Comparison of ENCODE assay signal across 8 cellular contexts in genomic region chr5:31194458-31194808, GRCh38. TPM values are rescaled to one million over a fixed set of nuclear protein-coding genes. Genes with fewer than 3 reads are reported as not detected.
DNase-seq lines count a peak whose midpoint lies in the region; ATAC-seq, FAIRE-seq and TF ChIP-seq lines count a peak whose summit lies in the region.

No MANE protein-coding gene starts in this region.

- DNase-seq in LNCaP clone FGC (ENCODE audit: low read depth) = no peak
- DNase-seq in HepG2 (ENCODE audit: low spot score) = no peak
- DNase-seq in substantia nigra (lab: John Stamatoyannopoulos, UW) = peak in 2 of 49 donors; percentile 7 to 29
- DNase-seq in NCI-H446 (lab: John Stamatoyannopoulos, UW) = no peak
- no peak for DNase-seq in NCI-H187 (lab: John Stamatoyannopoulos, UW)
- DNase-seq in stimulated activated CD8-positive, alpha-beta memory T cell treated with anti-CD3 and anti-CD28 coated beads, Interleukin-4, amount 100 ng/mL, for 48 hours = no peak

- H3K27me3 Mint-ChIP-seq in activated T-helper 17 cell treated with anti-CD3 and anti-CD28 coated beads, Interleukin-2, amount 50 U/mL, for 72 hours = peaks cover 43% of the 10 kb centered on the region

- no peak overlapping the region for H3K9ac ChIP-seq in HepG2 (ENCODE audit: insufficient read depth, low read depth, low read length)

- TF ChIP-seq CTCF in LNCaP clone FGC (IDR thresholded peaks at IDR 0.05; ENCODE audit: control insufficient read depth, extremely low read depth, insufficient read depth) (no peak), HepG2 (CRISPR knock-in tag; IDR thresholded peaks at IDR 0.05) (no peak)

- H3K79me2 ChIP-seq in HepG2 (ENCODE audit: insufficient read depth, low read length) = no peaks in the 10 kb centered on the region

- TF ChIP-seq POLR2A in HepG2 (IDR thresholded peaks at IDR 0.05; ENCODE audit: insufficient read depth in 1 of 2, low read depth in 2 of 2, low read length in 2 of 2) = no peak

- no peak for TF ChIP-seq RAD21 in HepG2 (CRISPR knock-in tag; IDR thresholded peaks at IDR 0.05)

- BruUV-seq in HepG2 (replicated peaks; lab: Mats Ljungman, UMichigan) = no TSS peak

- intact Hi-C loops in HepG2 (cut with micrococcal nuclease; ENCODE audit: unreplicated experiment) = no loop called here

- H3K36me3 Mint-ChIP-seq in activated T-helper 17 cell treated with anti-CD3 and anti-CD28 coated beads, Interleukin-2, amount 50 U/mL, for 72 hours (ENCODE audit: low read depth) = no peaks in the 10 kb centered on the region

- H3K4me3 Mint-ChIP-seq in activated T-helper 17 cell treated with anti-CD3 and anti-CD28 coated beads, Interleukin-2, amount 50 U/mL, for 72 hours = no peak overlapping the region

- H3K4me1 ChIP-seq in HepG2 (ENCODE audit: insufficient read depth, low read length) = no peaks in the 10 kb centered on the region

- H3K36me3 ChIP-seq in HepG2 (replicated peaks in 1 of 2; ENCODE audit: control insufficient read depth in 1 of 2, insufficient read depth in 2 of 2, low read length in 2 of 2) = no peaks in the 10 kb centered on the region

- 35% methylated on average over 15 of the region's 15 CpGs for WGBS in HepG2 (ENCODE audit: low lambda C conversion rate)

- POLR2A ChIA-PET in HepG2 (lab: Yijun Ruan, JAX) = no interaction called here

- CTCF ChIA-PET in HepG2 (lab: Yijun Ruan, JAX; ENCODE audit: low intra/inter-chr PET ratio, low total read pairs) = no interaction called here

- H3K27ac ChIP-seq in cingulate gyrus (ENCODE audit: low read depth, low read length) (peak overlapping the region; percentile 8), HepG2 (ENCODE audit: extremely low read length, insufficient read depth, low read length) (no peak overlapping the region), substantia nigra (ENCODE audit: low read depth, low read length, poor library complexity, severe bottlenecking) (peak overlapping the region; percentile 28)

- H3K4me1 Mint-ChIP-seq in activated T-helper 17 cell treated with anti-CD3 and anti-CD28 coated beads, Interleukin-2, amount 50 U/mL, for 72 hours = no peaks in the 10 kb centered on the region

- no peak for TF ChIP-seq EP300 in HepG2 (IDR thresholded peaks at IDR 0.05; ENCODE audit: low read depth in 2 of 2, low read length in 2 of 2)
- no peak for TF ChIP-seq EP300 in HepG2 (CRISPR knock-in tag; IDR thresholded peaks at IDR 0.05; ENCODE audit: borderline replicate concordance)

- no peaks in the 10 kb centered on the region for H3K9me3 ChIP-seq in HepG2 (ENCODE audit: low read length)

- no peak overlapping the region for H2AFZ ChIP-seq in HepG2 (ENCODE audit: low read length)

- no peak for FAIRE-seq in HepG2 (lab: Jason Lieb, UNC)

- no peak overlapping the region for H3K4me2 ChIP-seq in HepG2 (ENCODE audit: low read depth, low read length)

- H3K27ac Mint-ChIP-seq in activated T-helper 17 cell treated with anti-CD3 and anti-CD28 coated beads, Interleukin-2, amount 50 U/mL, for 72 hours = no peak overlapping the region

- peak; percentile 30; the same call in 2 of the 3 replicates for ATAC-seq in HepG2
- no peak for ATAC-seq in activated T-helper 17 cell treated with anti-CD3 and anti-CD28 coated beads, Interleukin-2, amount 50 U/mL, for 72 hours (replicated peaks)

- no peaks in the 10 kb centered on the region for H3K9me3 Mint-ChIP-seq in activated T-helper 17 cell treated with anti-CD3 and anti-CD28 coated beads, Interleukin-2, amount 50 U/mL, for 72 hours

- H3K4me3 ChIP-seq in LNCaP clone FGC (ENCODE audit: low read depth, low read length) = peak overlapping the region; percentile 19
- no peak overlapping the region for H3K4me3 ChIP-seq in HepG2 (replicated peaks in 1 of 3; ENCODE audit: insufficient read depth in 1 of 3, low read depth in 2 of 3, low read length in 3 of 3)

- peaks cover 4 to 32% of the 10 kb centered on the region in 2 experiments for H3K27me3 ChIP-seq in HepG2 (ENCODE audit: control insufficient read depth in 1 of 2, insufficient read depth in 2 of 2, low read length in 2 of 2)

- in situ Hi-C loops in HepG2 (cut with HindIII; ENCODE audit: extremely low pct_ligation_motif_present, low pct_unique_long_range_greater_than_20kb) = no loop called here

- H4K20me1 ChIP-seq in HepG2 (ENCODE audit: insufficient read depth, low read length) = no peaks in the 10 kb centered on the region

TF ChIP-seq in HepG2, 621 proteins besides CTCF, POLR2A, EP300 and RAD21 (continues in another document):
- TF ChIP-seq SALL1 (CRISPR knock-in tag; IDR thresholded peaks at IDR 0.05) = no peak
- TF ChIP-seq NR2F6 (IDR thresholded peaks at IDR 0.05) = no peak
- TF ChIP-seq NR2F6 (CRISPR knock-in tag; IDR thresholded peaks at IDR 0.05) = no peak
- TF ChIP-seq ATRX (CRISPR knock-in tag; IDR thresholded peaks at IDR 0.05; ENCODE audit: borderline replicate concordance) = no peak
- TF ChIP-seq PREB (CRISPR knock-in tag; IDR thresholded peaks at IDR 0.05) = no peak
- TF ChIP-seq ZNF646 (CRISPR knock-in tag; IDR thresholded peaks at IDR 0.05) = no peak

RNA-seq across cellular contexts. Expression of gene CDH6, which starts 0.9 kb away (rescaled TPM):
- not detected in 2 replicates for total RNA-seq in HepG2 (2016; rRNA removed; fragmentation: Illumina TruSeq; extraction: Trizol)
- total RNA-seq in HepG2 (2016; cell fraction: cytosol; rRNA removed; fragmentation: Illumina TruSeq; extraction: Trizol; ENCODE audit: low read depth) = not detected in 2 replicates
- total RNA-seq in HepG2 (2016; cell fraction: insoluble cytoplasmic fraction; rRNA removed; fragmentation: Illumina TruSeq; extraction: Trizol) = not detected in 2 replicates
- not detected in 2 replicates for total RNA-seq in HepG2 (2016; cell fraction: membrane; rRNA removed; fragmentation: Illumina TruSeq; extraction: Trizol)
- not detected in 2 replicates for total RNA-seq in HepG2 (2016; cell fraction: nucleus; rRNA removed; fragmentation: Illumina TruSeq; extraction: Trizol)
- not detected in 2 replicates for polyA plus RNA-seq in HepG2 (2011; rRNA removed)
- 0.04 TPM in 1 of 2 replicates, not detected in the other for polyA plus RNA-seq in HepG2 (2011; cell fraction: cytosol; rRNA removed)
- polyA plus RNA-seq in HepG2 (2011; cell fraction: nucleus; rRNA removed) = not detected in 2 replicates
- polyA plus RNA-seq in HepG2 (2012) = not detected in 2 replicates
- polyA plus RNA-seq in HepG2 (2016; cell fraction: cytosol; fragmentation: Illumina TruSeq; extraction: Trizol; ENCODE audit: low read depth) = not detected in 2 replicates
- not detected in 2 replicates for polyA plus RNA-seq in HepG2 (2016; cell fraction: insoluble cytoplasmic fraction; fragmentation: Illumina TruSeq; extraction: Trizol; ENCODE audit: low read depth)
- not detected in 2 replicates for polyA plus RNA-seq in HepG2 (2016; cell fraction: membrane; fragmentation: Illumina TruSeq; extraction: Trizol; ENCODE audit: low read depth)
- not detected in 2 replicates for polyA plus RNA-seq in HepG2 (2016; cell fraction: nucleus; fragmentation: Illumina TruSeq; extraction: Trizol; ENCODE audit: insufficient read depth, low read depth)
- not detected in 2 replicates for polyA minus RNA-seq in HepG2 (2011; rRNA and poly(A)+ RNA removed; ENCODE audit: low replicate concordance)
- not detected in 2 replicates for polyA minus RNA-seq in HepG2 (2011; cell fraction: cytosol; rRNA and poly(A)+ RNA removed)
- polyA minus RNA-seq in HepG2 (2011; cell fraction: nucleus; rRNA and poly(A)+ RNA removed) = not detected in 2 replicates
- not detected for total RNA-seq in activated T-helper 17 cell treated with anti-CD3 and anti-CD28 coated beads, Interleukin-2, amount 50 U/mL, for 72 hours
